In the genomic region with DNA sequence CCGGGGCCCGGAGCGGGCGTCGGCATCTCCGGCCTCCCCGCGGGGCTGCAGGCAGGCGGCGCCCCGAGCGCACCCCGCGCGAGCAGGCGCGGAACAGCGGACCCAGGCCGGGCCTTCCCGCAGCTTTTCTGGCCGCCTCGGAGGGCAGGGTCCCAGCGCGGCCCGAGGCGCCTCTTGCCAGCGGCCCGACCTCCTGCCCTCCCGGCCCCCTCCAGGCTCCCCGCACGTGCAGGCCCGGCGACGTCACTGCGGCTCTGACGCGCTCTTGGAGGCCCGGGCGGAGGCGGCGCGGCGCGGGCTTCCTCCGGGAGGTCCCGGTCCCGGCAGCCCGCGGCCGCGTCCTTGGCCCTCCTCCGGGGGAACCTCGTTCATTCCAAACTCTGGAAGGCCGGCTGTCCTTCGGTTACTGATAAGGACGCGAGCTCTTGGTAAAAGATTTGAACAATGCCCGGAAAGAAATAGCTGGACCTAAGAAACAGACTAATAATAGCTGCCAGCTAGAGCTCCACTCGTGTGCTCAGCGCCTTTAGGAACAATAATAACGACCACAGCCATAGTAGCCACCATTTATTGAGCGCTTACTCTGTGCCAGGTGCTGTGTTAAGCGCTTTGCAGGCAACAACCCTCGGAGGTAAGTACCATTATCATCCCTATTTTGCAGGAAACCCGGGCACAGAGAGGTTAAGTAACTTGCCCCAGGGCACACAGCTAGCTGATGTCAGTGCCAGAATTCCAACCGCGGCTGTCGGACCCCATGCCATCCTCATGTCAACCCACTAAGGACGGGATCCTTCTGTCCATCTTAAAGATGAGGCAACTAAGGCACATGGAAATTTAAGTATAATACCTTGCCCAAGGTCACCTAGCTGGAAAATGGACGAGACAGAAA, we compare ENCODE assay signal across 8 cellular contexts. TPM values are rescaled to one million over a fixed set of nuclear protein-coding genes. Genes with fewer than 3 reads are reported as not detected.
DNase-seq lines count a peak whose midpoint lies in the region; ATAC-seq and TF ChIP-seq lines count a peak whose summit lies in the region.

No MANE protein-coding gene starts in this region.

- H3K36me3 Mint-ChIP-seq in activated T-cell treated with anti-CD3 and anti-CD28 coated beads, Interleukin-2, amount 50 U/mL, for 72 hours (ENCODE audit: insufficient read depth in 2 of 2) = peaks cover 4 to 7% of the 10 kb centered on the region in 2 donors
- no peaks in the 10 kb centered on the region for H3K36me3 Mint-ChIP-seq in nephron (ENCODE audit: low read depth)

- peaks cover 19% of the 10 kb centered on the region for H3K27me3 Mint-ChIP-seq in activated T-cell treated with anti-CD3 and anti-CD28 coated beads, Interleukin-2, amount 50 U/mL, for 72 hours (ENCODE audit: low read depth)
- H3K27me3 Mint-ChIP-seq in nephron (ENCODE audit: low read depth) = peaks cover 26% of the 10 kb centered on the region

- DNase-seq in NCI-H1092 treated with DMSO at 0.1 percent for 48 hours (lab: John Stamatoyannopoulos, UW) (peak; percentile 27), NCI-H1092 (lab: John Stamatoyannopoulos, UW) (no peak), fibroblast of mammary gland (ENCODE audit: low read depth) (peak; percentile 65), suprapubic skin (ENCODE audit: low spot score in 2 of 2) (peak; percentile 77 to 83)
- DNase-seq in activated T-cell treated with anti-CD3 and anti-CD28 coated beads, Interleukin-2, amount 50 U/mL, for 72 hours = peak; percentile 74 to 80

- 0% methylated on average over 18 of the region's 70 CpGs for WGBS in suprapubic skin

- TF ChIP-seq POLR2A in suprapubic skin (IDR thresholded peaks at IDR 0.05) = no peak

- H3K36me3 ChIP-seq in OCI-LY3 (replicated peaks; ENCODE audit: low read depth, low read length) (no peaks in the 10 kb centered on the region), suprapubic skin (no peaks in the 10 kb centered on the region)

- H3K4me2 ChIP-seq in OCI-LY3 (ENCODE audit: low read length) = peak overlapping the region; percentile 88

- H4K20me1 ChIP-seq in OCI-LY3 (ENCODE audit: insufficient read depth, low read length) = no peaks in the 10 kb centered on the region

- no peaks in the 10 kb centered on the region for H3K9me3 Mint-ChIP-seq in activated T-cell treated with anti-CD3 and anti-CD28 coated beads, Interleukin-2, amount 50 U/mL, for 72 hours
- peaks cover 3% of the 10 kb centered on the region for H3K9me3 Mint-ChIP-seq in nephron

- peaks cover 41% of the 10 kb centered on the region for H3K4me1 Mint-ChIP-seq in activated T-cell treated with anti-CD3 and anti-CD28 coated beads, Interleukin-2, amount 50 U/mL, for 72 hours (ENCODE audit: low read depth)
- peaks cover 47% of the 10 kb centered on the region for H3K4me1 Mint-ChIP-seq in nephron

- no peaks in the 10 kb centered on the region for H3K79me2 ChIP-seq in OCI-LY3 (ENCODE audit: low read length)

- peak overlapping the region; percentile 55 to 73 for H3K4me3 Mint-ChIP-seq in activated T-cell treated with anti-CD3 and anti-CD28 coated beads, Interleukin-2, amount 50 U/mL, for 72 hours
- H3K4me3 Mint-ChIP-seq in nephron = peak overlapping the region; percentile 62 to 85 (median 76)

- H3K9me3 ChIP-seq in OCI-LY3 (ENCODE audit: insufficient read depth, low read length) (no peaks in the 10 kb centered on the region), suprapubic skin (no peaks in the 10 kb centered on the region)

- H3K27me3 ChIP-seq in OCI-LY3 (ENCODE audit: low read depth, low read length) = 0 out of 2 replicates have a peak, but pooled peaks cover 3% of the 10 kb centered on the region
- H3K27me3 ChIP-seq in suprapubic skin = no peaks in the 10 kb centered on the region

- no peak overlapping the region for H3K27ac Mint-ChIP-seq in activated T-cell treated with anti-CD3 and anti-CD28 coated beads, Interleukin-2, amount 50 U/mL, for 72 hours
- H3K27ac Mint-ChIP-seq in nephron = peak overlapping the region in 1 of 3 experiments; percentile 83

- H3K4me3 ChIP-seq in OCI-LY3 (ENCODE audit: low read length) = peak overlapping the region; percentile 77
- H3K4me3 ChIP-seq in fibroblast of mammary gland (ENCODE audit: control insufficient read depth, low read depth, low read length) = peak overlapping the region; percentile 59
- H3K4me3 ChIP-seq in suprapubic skin = peak overlapping the region; percentile 59

- H3K4me1 ChIP-seq in OCI-LY3 (ENCODE audit: low read length) = peaks cover 39% of the 10 kb centered on the region
- H3K4me1 ChIP-seq in suprapubic skin = peaks cover 39% of the 10 kb centered on the region

- peak overlapping the region; percentile 49; the same call in 1 of the 2 replicates for H2AFZ ChIP-seq in OCI-LY3 (ENCODE audit: low read depth, low read length)

- H3K27ac ChIP-seq in OCI-LY3 (ENCODE audit: low read length) (no peak overlapping the region), suprapubic skin (peak overlapping the region; percentile 77)

- TF ChIP-seq EP300 in suprapubic skin (IDR thresholded peaks at IDR 0.05) = no peak

- TF ChIP-seq CTCF in OCI-LY3 (IDR thresholded peaks at IDR 0.05; ENCODE audit: low read depth, low read length) (no peak), fibroblast of mammary gland (conservative IDR thresholded peaks at IDR 0.05; ENCODE audit: control insufficient read depth, insufficient read depth, low read depth, low read length) (no peak), nephron (IDR thresholded peaks at IDR 0.05; ENCODE audit: unreplicated experiment in 3 of 3) (no peak), suprapubic skin (IDR thresholded peaks at IDR 0.05) (no peak)

- ATAC-seq in activated T-cell treated with anti-CD3 and anti-CD28 coated beads, Interleukin-2, amount 50 U/mL, for 72 hours (replicated peaks in 1 of 2) = peak; percentile 59 to 62
- no peak for ATAC-seq in GM21717 (IDR thresholded peaks at IDR 0.05; ENCODE audit: unreplicated experiment)

- no peak overlapping the region for H3K9ac ChIP-seq in OCI-LY3 (ENCODE audit: low read length)

RNA-seq across cellular contexts. Expression of a gene that starts 39.1 kb away (rescaled TPM):
- not detected for total RNA-seq in activated T-cell treated with anti-CD3 and anti-CD28 coated beads, Interleukin-2, amount 50 U/mL, for 72 hours
- total RNA-seq in suprapubic skin = 1 to 10 TPM in 2 of 4 donors, under 1 TPM in 2; 0.79 to 2.3 (median 1.5) TPM
